In the genomic region with DNA sequence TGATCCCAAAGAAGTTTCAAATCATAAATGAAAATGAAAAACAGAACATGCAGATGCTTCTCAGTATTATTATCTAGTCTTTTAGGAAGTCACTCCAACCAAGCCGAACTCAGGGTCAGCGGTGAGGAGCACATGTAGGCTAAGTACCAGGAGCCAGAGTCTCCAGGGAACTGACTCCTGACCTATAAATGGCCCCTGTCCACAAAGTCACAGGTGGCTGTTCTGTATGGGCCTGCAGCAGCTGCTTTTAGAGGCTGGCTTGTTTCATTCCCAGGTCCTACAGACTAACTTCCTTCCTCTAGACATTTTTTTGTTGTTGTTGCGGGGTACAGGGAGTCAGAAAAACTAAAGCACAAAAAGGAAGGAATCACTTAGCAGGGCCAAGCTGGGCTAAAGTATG, we compare ENCODE assay signal across 19 cellular contexts. TPM values are rescaled to one million over a fixed set of nuclear protein-coding genes. Genes with fewer than 3 reads are reported as not detected.
DNase-seq lines count a peak whose midpoint lies in the region; ATAC-seq and TF ChIP-seq lines count a peak whose summit lies in the region.
"Had no signal": no experiment of that assay in that cellular context is flagged by ENCODE, and none has a peak within 500 bp of the region (broad histone marks: within the 10 kb centered on the region; RNA-seq: fewer than 3 reads in every experiment).

No MANE protein-coding gene starts in this region.

- POLR2A ChIA-PET in activated B cell treated with CpG ODN at 0.5 μM for 24 hours (lab: Charles Lee): interaction anchor here (0.7 kb wide), 1 partner anchor 25 kb away, joined by 4 read pairs; no protein-coding TSS in a partner anchor

- peaks cover 3% of the 10 kb centered on the region for H3K4me1 ChIP-seq in colonic mucosa
- H3K4me1 ChIP-seq: SJSA1 had no signal

- H3K36me3 ChIP-seq in colonic mucosa: no peaks in the 10 kb centered on the region
- H3K36me3 ChIP-seq: adrenal gland, SJSA1 had no signal

- no peaks in the 10 kb centered on the region for H3K9me3 Mint-ChIP-seq in stimulated activated naive CD8-positive, alpha-beta T cell treated with anti-CD3 and anti-CD28 coated beads, Interleukin-15, Interleukin-2, amounts not matched to agents 100 ng/mL and 50 ng/mL, for 24 hours
- H3K9me3 Mint-ChIP-seq in activated B cell treated with CpG ODN at 0.5 μM for 24 hours: no peaks in the 10 kb centered on the region
- H3K9me3 Mint-ChIP-seq in memory B cell: no peaks in the 10 kb centered on the region

- DNase-seq in stimulated activated naive CD8-positive, alpha-beta T cell treated with anti-CD3 and anti-CD28 coated beads, Interleukin-15, Interleukin-2, amounts not matched to agents 100 U/mL and 50 U/mL, for 24 hours: no peak
- DNase-seq in activated B cell treated with CpG ODN at 0.5 μM for 24 hours: no peak
- DNase-seq in memory B cell (ENCODE audit: low spot score in 2 of 2): no peak
- DNase-seq in colonic mucosa: no peak
- no peak for DNase-seq in NCI-H2196 (lab: John Stamatoyannopoulos, UW; ENCODE audit: unreplicated experiment)
- DNase-seq: ACHN; activated CD4-positive, CD25-positive, alpha-beta regulatory T cell treated with anti-CD3 and anti-CD28 coated beads, Interleukin-2, amount 50 U/mL, for 72 hours; activated CD8-positive, alpha-beta memory T cell treated with anti-CD3 and anti-CD28 coated beads, Interleukin-2, amount 10 ng/mL, durations not matched to agents 7 days and 5 days; activated effector memory CD4-positive, alpha-beta T cell treated with Interleukin-2 at 50 U/mL for 16 hours; caudate nucleus; EL; NCI-H2081; NCI-H510A treated with DMSO at 0.1 percent for 48 hours; T-helper 9 cell had no signal

- H3K27me3 Mint-ChIP-seq in stimulated activated naive CD8-positive, alpha-beta T cell treated with anti-CD3 and anti-CD28 coated beads, Interleukin-15, Interleukin-2, amounts not matched to agents 100 ng/mL and 50 ng/mL, for 24 hours: no peaks in the 10 kb centered on the region
- H3K27me3 Mint-ChIP-seq in activated B cell treated with CpG ODN at 0.5 μM for 24 hours (no peaks in the 10 kb centered on the region), memory B cell (no peaks in the 10 kb centered on the region)
- H3K27me3 Mint-ChIP-seq: activated CD8-positive, alpha-beta memory T cell treated with anti-CD3 and anti-CD28 coated beads, Interleukin-2, amount 10 ng/mL, durations not matched to agents 7 days and 5 days had no signal

- no peak overlapping the region for H3K9ac ChIP-seq in colonic mucosa (ENCODE audit: low read depth in 2 of 2, low read length in 2 of 2)

- no peak overlapping the region for H3K4me3 Mint-ChIP-seq in stimulated activated naive CD8-positive, alpha-beta T cell treated with anti-CD3 and anti-CD28 coated beads, Interleukin-15, Interleukin-2, amounts not matched to agents 100 ng/mL and 50 ng/mL, for 24 hours
- H3K4me3 Mint-ChIP-seq in activated B cell treated with CpG ODN at 0.5 μM for 24 hours (peak overlapping the region; percentile 42), memory B cell (no peak overlapping the region)
- H3K4me3 Mint-ChIP-seq: activated CD8-positive, alpha-beta memory T cell treated with anti-CD3 and anti-CD28 coated beads, Interleukin-2, amount 10 ng/mL, durations not matched to agents 7 days and 5 days had no signal

- intact Hi-C loops in activated B cell treated with CpG ODN at 0.5 μM for 24 hours (cut with micrococcal nuclease) (no loop called here), colonic mucosa (cut with DNase I) (no loop called here)

- H3K9me3 ChIP-seq in colonic mucosa: no peaks in the 10 kb centered on the region
- H3K9me3 ChIP-seq: adrenal gland, SJSA1 had no signal

- CTCF ChIA-PET in activated B cell treated with CpG ODN at 0.5 μM for 24 hours (lab: Charles Lee): interaction anchor here (1.1 kb wide), 1 partner anchor 19 kb away, joined by 4 read pairs; no protein-coding TSS in a partner anchor

- no peak overlapping the region for H3K27ac ChIP-seq in colonic mucosa
- H3K27ac ChIP-seq: adrenal gland, SJSA1 had no signal

- no peaks in the 10 kb centered on the region for H3K27me3 ChIP-seq in colonic mucosa
- H3K27me3 ChIP-seq: adrenal gland, SJSA1 had no signal

- peaks cover 37% of the 10 kb centered on the region for H3K4me1 Mint-ChIP-seq in stimulated activated naive CD8-positive, alpha-beta T cell treated with anti-CD3 and anti-CD28 coated beads, Interleukin-15, Interleukin-2, amounts not matched to agents 100 ng/mL and 50 ng/mL, for 24 hours (ENCODE audit: low read depth)
- H3K4me1 Mint-ChIP-seq in activated B cell treated with CpG ODN at 0.5 μM for 24 hours (peaks cover 63% of the 10 kb centered on the region), memory B cell (peaks cover 51% of the 10 kb centered on the region)

- no peaks in the 10 kb centered on the region for H3K36me3 Mint-ChIP-seq in stimulated activated naive CD8-positive, alpha-beta T cell treated with anti-CD3 and anti-CD28 coated beads, Interleukin-15, Interleukin-2, amounts not matched to agents 100 ng/mL and 50 ng/mL, for 24 hours (ENCODE audit: low read depth)
- no peaks in the 10 kb centered on the region for H3K36me3 Mint-ChIP-seq in activated B cell treated with CpG ODN at 0.5 μM for 24 hours (ENCODE audit: low read depth)
- no peaks in the 10 kb centered on the region for H3K36me3 Mint-ChIP-seq in memory B cell
- H3K36me3 Mint-ChIP-seq: activated CD8-positive, alpha-beta memory T cell treated with anti-CD3 and anti-CD28 coated beads, Interleukin-2, amount 10 ng/mL, durations not matched to agents 7 days and 5 days had no signal

- no peak for ATAC-seq in stimulated activated naive CD8-positive, alpha-beta T cell treated with anti-CD3 and anti-CD28 coated beads, Interleukin-15, Interleukin-2, amounts not matched to agents 100 U/mL and 50 U/mL, for 24 hours
- ATAC-seq in activated B cell treated with CpG ODN at 0.5 μM for 24 hours (ENCODE audit: low read depth) (no peak), memory B cell (ENCODE audit: low read depth) (no peak), HG02885 (IDR thresholded peaks at IDR 0.05; ENCODE audit: poor library complexity, unreplicated experiment) (no peak), GM19452 (IDR thresholded peaks at IDR 0.05; ENCODE audit: unreplicated experiment) (no peak)
- ATAC-seq: activated CD8-positive, alpha-beta memory T cell treated with anti-CD3 and anti-CD28 coated beads, Interleukin-2, amount 10 ng/mL, durations not matched to agents 7 days and 5 days had no signal

- TF ChIP-seq CTCF in activated B cell treated with CpG ODN at 0.5 μM for 24 hours (IDR thresholded peaks at IDR 0.05) (no peak), colonic mucosa (IDR thresholded peaks at IDR 0.05) (no peak)

- H3K4me3 ChIP-seq in colonic mucosa: no peak overlapping the region
- H3K4me3 ChIP-seq: adrenal gland, SJSA1 had no signal

- peak overlapping the region; percentile 4 for H3K27ac Mint-ChIP-seq in stimulated activated naive CD8-positive, alpha-beta T cell treated with anti-CD3 and anti-CD28 coated beads, Interleukin-15, Interleukin-2, amounts not matched to agents 100 ng/mL and 50 ng/mL, for 24 hours
- H3K27ac Mint-ChIP-seq in activated B cell treated with CpG ODN at 0.5 μM for 24 hours (peak overlapping the region; percentile 70), memory B cell (peak overlapping the region; percentile 88)
- H3K27ac Mint-ChIP-seq: activated CD8-positive, alpha-beta memory T cell treated with anti-CD3 and anti-CD28 coated beads, Interleukin-2, amount 10 ng/mL, durations not matched to agents 7 days and 5 days had no signal

RNA-seq across cellular contexts. Expression of a gene that starts 54.6 kb away (rescaled TPM):
- total RNA-seq in activated B cell treated with CpG ODN at 0.5 μM for 24 hours (4.2 and 4.3 TPM in 2 replicates), colonic mucosa (10 to 100 TPM; 23.7 to 26.5 TPM)

Comparison
In these comparisons a context has a peak if more than half of its experiments do, and no peak if none do; other contexts are left out.
1. H3K27ac Mint-ChIP-seq: peak in every context shown above with its lines; median percentile 88 in memory B cell; 70 in activated B cell treated with CpG ODN at 0.5 μM for 24 hours; 4 in stimulated activated naive CD8-positive, alpha-beta T cell treated with anti-CD3 and anti-CD28 coated beads, Interleukin-15, Interleukin-2, amounts not matched to agents 100 ng/mL and 50 ng/mL, for 24 hours.